Comparison of ENCODE assay signal across 1 cellular context in the genomic region with DNA sequence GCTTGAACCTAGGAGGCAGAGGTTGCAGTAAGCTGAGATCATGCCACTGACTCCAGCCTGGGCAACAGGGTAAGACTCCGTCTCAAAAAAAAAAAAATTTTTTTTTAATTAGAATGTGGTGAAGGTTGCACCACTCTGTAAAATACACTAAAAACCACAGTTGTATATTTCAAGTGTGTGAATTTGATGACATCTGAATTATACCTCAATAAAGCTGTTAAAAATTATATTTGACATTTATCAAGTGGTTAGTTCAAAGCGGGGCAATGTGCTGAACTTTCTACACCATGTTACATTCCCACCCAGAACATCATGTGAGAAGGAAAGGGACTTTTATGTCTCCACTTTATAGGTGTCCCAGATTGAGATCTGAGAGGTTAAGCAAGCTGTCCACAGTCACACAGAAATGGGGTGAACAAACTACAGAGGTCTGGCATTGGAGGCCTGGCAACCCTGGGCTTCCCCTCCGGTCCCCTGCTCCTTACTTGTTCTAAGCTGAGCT.
TF ChIP-seq lines count a peak whose summit lies in the region.

No MANE protein-coding gene starts in this region.

TF ChIP-seq in IMR-90, 13 proteins besides CTCF, POLR2A, EP300 and RAD21:
- TF ChIP-seq RFX5 (IDR thresholded peaks at IDR 0.05; ENCODE audit: low read depth, low read length) (no peak), MXI1 (IDR thresholded peaks at IDR 0.05; ENCODE audit: borderline replicate concordance, low read depth, low read length) (no peak), BHLHE40 (IDR thresholded peaks at IDR 0.05; ENCODE audit: low read depth, low read length) (no peak), SMC3 (IDR thresholded peaks at IDR 0.05; ENCODE audit: low read depth, low read length) (no peak), CHD1 (IDR thresholded peaks at IDR 0.05; ENCODE audit: low read depth, low read length) (no peak), MAZ (IDR thresholded peaks at IDR 0.05; ENCODE audit: borderline replicate concordance, low read depth, low read length) (no peak), NFE2L2 (IDR thresholded peaks at IDR 0.05; ENCODE audit: low read depth, low read length) (no peak), CEBPB (IDR thresholded peaks at IDR 0.05; ENCODE audit: low read depth, low read length) (no peak)
- TF ChIP-seq, protein P1, sequence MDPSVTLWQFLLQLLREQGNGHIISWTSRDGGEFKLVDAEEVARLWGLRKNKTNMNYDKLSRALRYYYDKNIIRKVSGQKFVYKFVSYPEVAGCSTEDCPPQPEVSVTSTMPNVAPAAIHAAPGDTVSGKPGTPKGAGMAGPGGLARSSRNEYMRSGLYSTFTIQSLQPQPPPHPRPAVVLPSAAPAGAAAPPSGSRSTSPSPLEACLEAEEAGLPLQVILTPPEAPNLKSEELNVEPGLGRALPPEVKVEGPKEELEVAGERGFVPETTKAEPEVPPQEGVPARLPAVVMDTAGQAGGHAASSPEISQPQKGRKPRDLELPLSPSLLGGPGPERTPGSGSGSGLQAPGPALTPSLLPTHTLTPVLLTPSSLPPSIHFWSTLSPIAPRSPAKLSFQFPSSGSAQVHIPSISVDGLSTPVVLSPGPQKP (IDR thresholded peaks at IDR 0.05; ENCODE audit: borderline replicate concordance, low read depth, low read length), result no peak
- TF ChIP-seq, protein P2, sequence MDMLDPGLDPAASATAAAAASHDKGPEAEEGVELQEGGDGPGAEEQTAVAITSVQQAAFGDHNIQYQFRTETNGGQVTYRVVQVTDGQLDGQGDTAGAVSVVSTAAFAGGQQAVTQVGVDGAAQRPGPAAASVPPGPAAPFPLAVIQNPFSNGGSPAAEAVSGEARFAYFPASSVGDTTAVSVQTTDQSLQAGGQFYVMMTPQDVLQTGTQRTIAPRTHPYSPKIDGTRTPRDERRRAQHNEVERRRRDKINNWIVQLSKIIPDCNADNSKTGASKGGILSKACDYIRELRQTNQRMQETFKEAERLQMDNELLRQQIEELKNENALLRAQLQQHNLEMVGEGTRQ (IDR thresholded peaks at IDR 0.05; ENCODE audit: low read depth, low read length), result no peak
